In genomic region chr1:19439464-19440171, GRCh38 we compare ENCODE assay signal across 8 cellular contexts. TPM values are rescaled to one million over a fixed set of nuclear protein-coding genes. Genes with fewer than 3 reads are reported as not detected.
DNase-seq lines count a peak whose midpoint lies in the region; ATAC-seq, FAIRE-seq and TF ChIP-seq lines count a peak whose summit lies in the region.

No MANE protein-coding gene starts in this region.

- FAIRE-seq in GM19239 (lab: Jason Lieb, UNC): no peak

- peak; percentile 31 for DNase-seq in stimulated activated CD4-positive, alpha-beta T cell treated with anti-CD3 and anti-CD28 coated beads, Interleukin-4, amount 100 ng/mL, for 1 hour
- DNase-seq in stimulated activated CD4-positive, alpha-beta T cell treated with anti-CD3 and anti-CD28 coated beads, Interleukin-2, amount 100 ng/mL, for 48 hours: no peak
- DNase-seq in activated naive CD4-positive, alpha-beta T cell treated with anti-CD3 and anti-CD28 coated beads, Interleukin-2, amount 10 ng/mL, durations not matched to agents 7 days and 5 days: peak; percentile 61
- peak; percentile 68 for DNase-seq in left ventricle myocardium inferior
- DNase-seq in stimulated activated naive B cell treated with anti-CD40 and anti-IgM and Interleukin-4, amounts not matched to agents 10 μg/mL and 1 μg/mL and 100 μg/mL, for 72 hours: no peak
- no peak for DNase-seq in AG20443 (ENCODE audit: low spot score)
- DNase-seq in GM19239 (ENCODE audit: insufficient read length, low spot score): no peak
- DNase-seq in DMS79 (lab: John Stamatoyannopoulos, UW): no peak

- H3K9me3 Mint-ChIP-seq in activated naive CD4-positive, alpha-beta T cell treated with anti-CD3 and anti-CD28 coated beads, Interleukin-2, amount 10 ng/mL, durations not matched to agents 7 days and 5 days: no peaks in the 10 kb centered on the region
- no peaks in the 10 kb centered on the region for H3K9me3 Mint-ChIP-seq in stimulated activated naive B cell treated with anti-CD40 and anti-IgM and Interleukin-4, amounts not matched to agents 10 μg/mL and 1 μg/mL and 100 μg/mL, for 72 hours

- H3K4me1 ChIP-seq in left ventricle myocardium inferior: peaks cover 100% of the 10 kb centered on the region

- H3K4me1 Mint-ChIP-seq in activated naive CD4-positive, alpha-beta T cell treated with anti-CD3 and anti-CD28 coated beads, Interleukin-2, amount 10 ng/mL, durations not matched to agents 7 days and 5 days: peaks cover 82% of the 10 kb centered on the region
- peaks cover 42 to 78% of the 10 kb centered on the region in 2 donors for H3K4me1 Mint-ChIP-seq in stimulated activated naive B cell treated with anti-CD40 and anti-IgM and Interleukin-4, amounts not matched to agents 10 μg/mL and 1 μg/mL and 100 μg/mL, for 72 hours

- CTCF ChIA-PET in activated naive CD4-positive, alpha-beta T cell treated with anti-CD3 and anti-CD28 coated beads, Interleukin-2, amount 10 ng/mL, durations not matched to agents 7 days and 5 days (lab: Charles Lee): interaction anchor here (0.6 to 2.0 kb wide), 5 partner anchors 49 to 208 kb away, joined by 3 to 7 read pairs (median 3); no protein-coding TSS in a partner anchor

- H3K27ac ChIP-seq in left ventricle myocardium inferior (replicated peaks): peak overlapping the region; percentile 88

- H3K4me3 Mint-ChIP-seq in activated naive CD4-positive, alpha-beta T cell treated with anti-CD3 and anti-CD28 coated beads, Interleukin-2, amount 10 ng/mL, durations not matched to agents 7 days and 5 days: no peak overlapping the region
- H3K4me3 Mint-ChIP-seq in stimulated activated naive B cell treated with anti-CD40 and anti-IgM and Interleukin-4, amounts not matched to agents 10 μg/mL and 1 μg/mL and 100 μg/mL, for 72 hours: no peak overlapping the region

- TF ChIP-seq CTCF in left ventricle myocardium inferior (IDR thresholded peaks at IDR 0.05; ENCODE audit: borderline replicate concordance): peak; percentile 45

- H3K36me3 Mint-ChIP-seq in activated naive CD4-positive, alpha-beta T cell treated with anti-CD3 and anti-CD28 coated beads, Interleukin-2, amount 10 ng/mL, durations not matched to agents 7 days and 5 days: peaks cover 47% of the 10 kb centered on the region
- peaks cover 20% of the 10 kb centered on the region in 2 donors for H3K36me3 Mint-ChIP-seq in stimulated activated naive B cell treated with anti-CD40 and anti-IgM and Interleukin-4, amounts not matched to agents 10 μg/mL and 1 μg/mL and 100 μg/mL, for 72 hours

- H3K4me3 ChIP-seq in left ventricle myocardium inferior: peak overlapping the region; percentile 5

- intact Hi-C loops in left ventricle myocardium inferior (cut with micrococcal nuclease): no loop called here

- H3K27me3 ChIP-seq in left ventricle myocardium inferior (ENCODE audit: low read depth): no peaks in the 10 kb centered on the region

- no peaks in the 10 kb centered on the region for H3K36me3 ChIP-seq in left ventricle myocardium inferior

- peak overlapping the region; percentile 81 for H3K27ac Mint-ChIP-seq in activated naive CD4-positive, alpha-beta T cell treated with anti-CD3 and anti-CD28 coated beads, Interleukin-2, amount 10 ng/mL, durations not matched to agents 7 days and 5 days
- peak overlapping the region; percentile 62 for H3K27ac Mint-ChIP-seq in stimulated activated naive B cell treated with anti-CD40 and anti-IgM and Interleukin-4, amounts not matched to agents 10 μg/mL and 1 μg/mL and 100 μg/mL, for 72 hours

- H3K9me3 ChIP-seq in left ventricle myocardium inferior (replicated peaks): no peaks in the 10 kb centered on the region

- no peaks in the 10 kb centered on the region for H3K27me3 Mint-ChIP-seq in activated naive CD4-positive, alpha-beta T cell treated with anti-CD3 and anti-CD28 coated beads, Interleukin-2, amount 10 ng/mL, durations not matched to agents 7 days and 5 days
- H3K27me3 Mint-ChIP-seq in stimulated activated naive B cell treated with anti-CD40 and anti-IgM and Interleukin-4, amounts not matched to agents 10 μg/mL and 1 μg/mL and 100 μg/mL, for 72 hours: no peaks in the 10 kb centered on the region

- ATAC-seq in stimulated activated naive B cell treated with anti-CD40 and anti-IgM and Interleukin-4, amounts not matched to agents 10 μg/mL and 1 μg/mL and 100 μg/mL, for 72 hours (replicated peaks): peak; percentile 33 to 38

RNA-seq across cellular contexts. Expression of gene CAPZB, which starts 45.7 kb away (rescaled TPM):
- total RNA-seq in left ventricle myocardium inferior: 217 TPM

Comparison
In these comparisons a context has a peak if more than half of its experiments do, and no peak if none do; other contexts are left out.
1. DNase-seq: peak in stimulated activated CD4-positive, alpha-beta T cell treated with anti-CD3 and anti-CD28 coated beads, Interleukin-4, amount 100 ng/mL, for 1 hour (single experiment), activated naive CD4-positive, alpha-beta T cell treated with anti-CD3 and anti-CD28 coated beads, Interleukin-2, amount 10 ng/mL, durations not matched to agents 7 days and 5 days (single experiment) and left ventricle myocardium inferior (single experiment); none in stimulated activated CD4-positive, alpha-beta T cell treated with anti-CD3 and anti-CD28 coated beads, Interleukin-2, amount 100 ng/mL, for 48 hours (0 of 2), stimulated activated naive B cell treated with anti-CD40 and anti-IgM and Interleukin-4, amounts not matched to agents 10 μg/mL and 1 μg/mL and 100 μg/mL, for 72 hours (single experiment), AG20443 (single experiment), GM19239 (single experiment) and DMS79 (single experiment).